In genomic region chr2:59449264-59449663, GRCh38 we compare ENCODE assay signal across 16 cellular contexts.
A peak's percentile ranks its signal among the peaks of the same experiment; 100 is the strongest.
DNase-seq lines count a peak whose midpoint lies in the region; FAIRE-seq and TF ChIP-seq lines count a peak whose summit lies in the region.
"Had no signal": no experiment of that assay in that cellular context is flagged by ENCODE, and none has a peak within 500 bp of the region (broad histone marks: within the 10 kb centered on the region; RNA-seq: fewer than 3 reads in every experiment).

No MANE protein-coding gene starts in this region.

- TF ChIP-seq CTCF in GM13977 (IDR thresholded peaks at IDR 0.05; ENCODE audit: extremely low read depth, insufficient read depth, missing control alignments) (peak; percentile 8), epithelial cell of esophagus (IDR thresholded peaks at IDR 0.05; ENCODE audit: insufficient read depth, low read depth, low read length, missing control alignments) (peak; percentile 45)

- DNase-seq in GM13977 (ENCODE audit: low spot score): no peak
- DNase-seq in NAMALWA (ENCODE audit: low spot score): peak; percentile 23
- peak; percentile 62 for DNase-seq in epithelial cell of esophagus (ENCODE audit: low read depth)
- peak; percentile 32 for DNase-seq in mucosa of gallbladder (ENCODE audit: low spot score)
- no peak for DNase-seq in DMS79 (lab: John Stamatoyannopoulos, UW)
- DNase-seq in NCI-H146 treated with DMSO at 0.1 percent for 48 hours (lab: John Stamatoyannopoulos, UW; ENCODE audit: unreplicated experiment): no peak
- DNase-seq in H4 (ENCODE audit: low spot score): no peak
- no peak for DNase-seq in GM19239 (ENCODE audit: insufficient read length, low spot score)
- DNase-seq: activated CD8-positive, alpha-beta T cell treated with anti-CD3 and anti-CD28 coated beads, Interleukin-2, amount 10 ng/mL, durations not matched to agents 7 days and 5 days; activated naive CD4-positive, alpha-beta T cell treated with Interleukin-2 at 50 U/mL for 16 hours; effector memory CD4-positive, alpha-beta T cell; head of caudate nucleus; KBM-7; NCI-H2081 treated with DMSO at 0.1 percent for 48 hours; T-helper 17 cell had no signal

- in situ Hi-C loops in GM13977 (cut with MboI; ENCODE audit: low pct_unique_long_range_greater_than_20kb, low sequenced_read_pairs, unreplicated experiment): no loop called here

- no peak overlapping the region for H3K4me3 ChIP-seq in epithelial cell of esophagus (ENCODE audit: low read length)

- FAIRE-seq in GM19239 (lab: Jason Lieb, UNC): no peak
- FAIRE-seq: G401.6 had no signal

Comparison
In these comparisons a context has a peak if more than half of its experiments do, and no peak if none do; other contexts are left out.
1. DNase-seq: peak in NAMALWA (single experiment), epithelial cell of esophagus (single experiment) and mucosa of gallbladder (single experiment); none in GM13977 (single experiment), DMS79 (single experiment), NCI-H146 treated with DMSO at 0.1 percent for 48 hours (single experiment), H4 (single experiment) and GM19239 (single experiment).